17 cellular contexts compared by ENCODE assay signal in the genomic region with DNA sequence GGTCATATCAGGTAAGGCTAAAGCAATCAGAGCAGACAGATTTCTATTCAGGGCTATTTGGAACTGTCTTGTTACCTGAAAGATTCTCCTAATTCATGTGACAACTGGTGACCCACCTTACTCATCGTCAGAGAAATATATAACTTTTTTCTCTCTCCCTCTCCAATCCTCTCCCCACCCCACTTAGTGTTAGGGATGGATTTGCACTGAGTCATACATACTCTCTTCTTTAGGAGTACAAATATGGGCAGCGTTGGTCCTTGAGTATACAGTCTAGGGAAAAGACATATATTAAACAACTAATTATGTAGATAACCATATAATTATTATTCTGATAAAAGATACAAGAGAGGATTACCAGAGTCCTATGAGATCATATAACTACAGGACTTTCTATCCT.
DNase-seq lines count a peak whose midpoint lies in the region; ATAC-seq and TF ChIP-seq lines count a peak whose summit lies in the region.
"Had no signal": no experiment of that assay in that cellular context is flagged by ENCODE, and none has a peak within 500 bp of the region (broad histone marks: within the 10 kb centered on the region; RNA-seq: fewer than 3 reads in every experiment).

No MANE protein-coding gene starts in this region.

- DNase-seq in A172 (ENCODE audit: low spot score) (peak; percentile 26), HCEC 1CT (peak; percentile 36), RWPE1 (ENCODE audit: low spot score) (peak; percentile 12), mesenchymal stem cell (peak; percentile 24), NCI-H748 (lab: John Stamatoyannopoulos, UW; ENCODE audit: unreplicated experiment) (no peak), NCI-H1436 (lab: John Stamatoyannopoulos, UW) (no peak)
- DNase-seq: CD4-positive, alpha-beta memory T cell; DMS153; DMS79; HFFc6 had no signal

- no peak overlapping the region for H3K9ac ChIP-seq in mesenchymal stem cell (ENCODE audit: low read length)
- H3K9ac ChIP-seq: BLaER1 had no signal

- H3K36me3 ChIP-seq in mesenchymal stem cell (ENCODE audit: control insufficient read depth in 1 of 2, insufficient read depth in 2 of 2, low read depth in 1 of 2, low read length in 2 of 2): no peaks in the 10 kb centered on the region
- H3K36me3 ChIP-seq: BLaER1 had no signal

- H3K79me1 ChIP-seq in mesenchymal stem cell (replicated peaks; ENCODE audit: low read length, poor library complexity, severe bottlenecking): no peaks in the 10 kb centered on the region

- peaks cover 9% of the 10 kb centered on the region for H3K9me3 ChIP-seq in mesenchymal stem cell (ENCODE audit: control insufficient read depth, low read length)

- H3K27ac ChIP-seq in RWPE1 (no peak overlapping the region), mesenchymal stem cell (ENCODE audit: low read length, poor library complexity, severe bottlenecking) (no peak overlapping the region)
- H3K27ac ChIP-seq: 22Rv1, BLaER1 had no signal

- H2BK5ac ChIP-seq in mesenchymal stem cell (ENCODE audit: low read depth, low read length, poor library complexity, severe bottlenecking): no peak overlapping the region

- no peak overlapping the region for H3K23ac ChIP-seq in mesenchymal stem cell (ENCODE audit: low read length in 2 of 2)

- H2BK12ac ChIP-seq in mesenchymal stem cell (ENCODE audit: low read length in 2 of 2): no peak overlapping the region

- H3K14ac ChIP-seq in mesenchymal stem cell (ENCODE audit: low read length in 2 of 2): no peak overlapping the region

- H2AK5ac ChIP-seq in mesenchymal stem cell (ENCODE audit: low read length, severe bottlenecking): no peak overlapping the region

- H3K4me1 ChIP-seq in mesenchymal stem cell (ENCODE audit: control insufficient read depth, insufficient read depth, low read depth, low read length): no peaks in the 10 kb centered on the region
- H3K4me1 ChIP-seq: BLaER1 had no signal

- H3K4me2 ChIP-seq in mesenchymal stem cell (ENCODE audit: low read length, poor library complexity, severe bottlenecking): no peak overlapping the region
- H3K4me2 ChIP-seq: BLaER1, GM23338 had no signal

- CTCF ChIA-PET in RWPE1 (lab: Yijun Ruan, JAX): no interaction called here

- H2BK15ac ChIP-seq in mesenchymal stem cell (ENCODE audit: low read depth, poor library complexity, severe bottlenecking): no peak overlapping the region

- no peak overlapping the region for H4K91ac ChIP-seq in mesenchymal stem cell (ENCODE audit: low read length)

- H4K8ac ChIP-seq in mesenchymal stem cell (ENCODE audit: low read length): no peak overlapping the region

- ATAC-seq in HG02610 (IDR thresholded peaks at IDR 0.05; ENCODE audit: unreplicated experiment) (no peak), GM18873 (IDR thresholded peaks at IDR 0.05; ENCODE audit: low FRiP score, unreplicated experiment) (no peak)
- ATAC-seq: GM23338, HCT116, K562 had no signal

- POLR2A ChIA-PET in RWPE1 (lab: Yijun Ruan, JAX; ENCODE audit: low non-redundant PET): no interaction called here

- peaks cover 0 to 6% of the 10 kb centered on the region in 2 experiments for H3K27me3 ChIP-seq in mesenchymal stem cell (ENCODE audit: control insufficient read depth in 1 of 2, insufficient read depth in 1 of 2, low read length in 2 of 2)
- H3K27me3 ChIP-seq: BLaER1 had no signal

- no peak overlapping the region for H3K4ac ChIP-seq in mesenchymal stem cell (ENCODE audit: low read depth in 1 of 2, low read length in 2 of 2)

- no peak overlapping the region for H3K4me3 ChIP-seq in mesenchymal stem cell (ENCODE audit: insufficient read depth in 1 of 2, low read depth in 1 of 2, low read length in 2 of 2)
- H3K4me3 ChIP-seq: BLaER1, GM23338, K562 had no signal

- H2BK120ac ChIP-seq in mesenchymal stem cell (ENCODE audit: low read depth, low read length): no peak overlapping the region

- TF ChIP-seq CTCF in RWPE1 (conservative IDR thresholded peaks at IDR 0.05; ENCODE audit: low read depth): no peak

- H3K18ac ChIP-seq in mesenchymal stem cell (ENCODE audit: low read depth in 1 of 2, low read length in 2 of 2): no peak overlapping the region

- WGBS in mesenchymal stem cell: no CpG with 5 or more reads among the region's 2 CpGs

- H2AFZ ChIP-seq in mesenchymal stem cell (ENCODE audit: low read depth, low read length): no peak overlapping the region
- H2AFZ ChIP-seq: GM23338 had no signal

Comparison
In these comparisons a context has a peak if more than half of its experiments do, and no peak if none do; other contexts are left out.
1. DNase-seq: peak in A172 (single experiment), HCEC 1CT (single experiment), RWPE1 (single experiment) and mesenchymal stem cell (single experiment); none in NCI-H748 (single experiment) and NCI-H1436 (single experiment).